9 cellular contexts compared by ENCODE assay signal in the genomic region with DNA sequence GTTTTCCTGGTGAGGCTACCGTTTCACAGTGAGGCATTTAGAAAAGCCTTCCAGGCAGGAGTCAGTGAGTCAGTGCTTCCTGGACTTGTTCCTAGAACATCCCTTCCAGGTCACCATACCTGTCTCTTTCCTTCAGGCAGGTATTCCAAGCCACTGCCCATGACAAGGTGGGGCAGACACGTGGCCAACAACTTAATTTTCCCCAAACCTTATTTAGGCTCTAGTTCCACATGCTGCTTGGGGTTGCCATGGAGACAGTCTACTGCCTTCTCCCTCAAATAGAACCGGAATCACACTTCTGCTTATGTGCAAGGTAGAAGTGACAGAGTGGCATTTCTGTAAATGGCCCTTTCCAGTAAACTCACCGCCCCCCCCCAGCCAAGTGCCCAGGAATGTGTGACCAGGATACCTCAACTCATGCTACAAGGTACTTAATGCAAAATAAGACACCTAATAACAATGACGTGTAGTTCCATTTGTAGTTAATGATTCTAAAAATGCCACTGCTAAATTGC.
DNase-seq lines count a peak whose midpoint lies in the region; ATAC-seq and FAIRE-seq lines count a peak whose summit lies in the region.
"Had no signal": no experiment of that assay in that cellular context is flagged by ENCODE, and none has a peak within 500 bp of the region (broad histone marks: within the 10 kb centered on the region; RNA-seq: fewer than 3 reads in every experiment).

No MANE protein-coding gene starts in this region.

- in situ Hi-C loops in HAP-1 (cut with MboI; ENCODE audit: low sequenced_read_pairs) = no loop called here

- peaks cover 4 to 7% of the 10 kb centered on the region in 2 donors for H3K4me1 ChIP-seq in small intestine (ENCODE audit: control insufficient read depth in 2 of 2, insufficient read depth in 1 of 2, low read depth in 1 of 2, low read length in 1 of 2)
- no peaks in the 10 kb centered on the region for H3K4me1 ChIP-seq in HAP-1

- H3K4me3 ChIP-seq in small intestine (ENCODE audit: low read depth in 1 of 2, low read length in 2 of 2) (no peak overlapping the region), HAP-1 (no peak overlapping the region)
- H3K4me3 ChIP-seq: dorsolateral prefrontal cortex had no signal

- 42 to 56% (median 43%) methylated on average over 5 of the region's 5 CpGs for WGBS in small intestine, 3 donors

- H3K4me1 Mint-ChIP-seq in T-helper 17 cell = peaks cover 6% of the 10 kb centered on the region

- peaks cover 2% of the 10 kb centered on the region for H3K36me3 Mint-ChIP-seq in T-helper 17 cell (ENCODE audit: low read depth)

- no peaks in the 10 kb centered on the region for H3K27me3 ChIP-seq in small intestine (ENCODE audit: control insufficient read depth in 2 of 2, insufficient read depth in 2 of 2, low read length in 2 of 2)
- no peaks in the 10 kb centered on the region for H3K27me3 ChIP-seq in HAP-1 (ENCODE audit: low read depth)
- H3K27me3 ChIP-seq: dorsolateral prefrontal cortex had no signal

- ATAC-seq in HG03135 (IDR thresholded peaks at IDR 0.05; ENCODE audit: unreplicated experiment) = peak; percentile 83
- peak; percentile 27 for ATAC-seq in T-helper 17 cell

- no peaks in the 10 kb centered on the region for H3K9me3 ChIP-seq in T-helper 17 cell (ENCODE audit: control insufficient read depth, low read length, poor library complexity, severe bottlenecking)
- H3K9me3 ChIP-seq in small intestine (ENCODE audit: control insufficient read depth, low read depth) = no peaks in the 10 kb centered on the region
- no peaks in the 10 kb centered on the region for H3K9me3 ChIP-seq in HAP-1

- no peaks in the 10 kb centered on the region for H3K27me3 Mint-ChIP-seq in T-helper 17 cell

- no peaks in the 10 kb centered on the region for H3K36me3 ChIP-seq in small intestine (ENCODE audit: control insufficient read depth in 2 of 2, insufficient read depth in 2 of 2, low read length in 2 of 2)
- H3K36me3 ChIP-seq in HAP-1 (replicated peaks) = no peaks in the 10 kb centered on the region

- no peak overlapping the region for H3K27ac ChIP-seq in small intestine (ENCODE audit: low read depth in 1 of 2, low read length in 1 of 2)

- no peak for FAIRE-seq in small intestine (lab: Jason Lieb, UNC)

- DNase-seq in SIG-M5 treated with dmso at 0.1 percent for 504 hours (lab: John Stamatoyannopoulos, UW; ENCODE audit: unreplicated experiment) = peak; percentile 63
- DNase-seq in SIG-M5 (lab: John Stamatoyannopoulos, UW) = no peak
- DNase-seq in T-helper 17 cell = no peak
- DNase-seq in small intestine = peak; percentile 44
- DNase-seq in HAP-1 (ENCODE audit: low spot score in 2 of 2) = no peak
- DNase-seq in ureter (ENCODE audit: low spot score) = no peak
- no peak for DNase-seq in activated CD4-positive, alpha-beta T cell treated with anti-CD3 and anti-CD28 coated beads, Interleukin-2, amount 50 U/mL, for 48 hours

- no peak overlapping the region for H3K4me3 Mint-ChIP-seq in T-helper 17 cell

- H3K27ac Mint-ChIP-seq in T-helper 17 cell = no peak overlapping the region

Comparison
In these comparisons a context has a peak if more than half of its experiments do, and no peak if none do; other contexts are left out.
1. DNase-seq: peak in SIG-M5 treated with dmso at 0.1 percent for 504 hours (single experiment) and small intestine (single experiment); none in SIG-M5 (single experiment), T-helper 17 cell (0 of 3), HAP-1 (0 of 2), ureter (single experiment) and activated CD4-positive, alpha-beta T cell treated with anti-CD3 and anti-CD28 coated beads, Interleukin-2, amount 50 U/mL, for 48 hours (0 of 2).